ENCODE assay signal across 16 cellular contexts in the genomic region with DNA sequence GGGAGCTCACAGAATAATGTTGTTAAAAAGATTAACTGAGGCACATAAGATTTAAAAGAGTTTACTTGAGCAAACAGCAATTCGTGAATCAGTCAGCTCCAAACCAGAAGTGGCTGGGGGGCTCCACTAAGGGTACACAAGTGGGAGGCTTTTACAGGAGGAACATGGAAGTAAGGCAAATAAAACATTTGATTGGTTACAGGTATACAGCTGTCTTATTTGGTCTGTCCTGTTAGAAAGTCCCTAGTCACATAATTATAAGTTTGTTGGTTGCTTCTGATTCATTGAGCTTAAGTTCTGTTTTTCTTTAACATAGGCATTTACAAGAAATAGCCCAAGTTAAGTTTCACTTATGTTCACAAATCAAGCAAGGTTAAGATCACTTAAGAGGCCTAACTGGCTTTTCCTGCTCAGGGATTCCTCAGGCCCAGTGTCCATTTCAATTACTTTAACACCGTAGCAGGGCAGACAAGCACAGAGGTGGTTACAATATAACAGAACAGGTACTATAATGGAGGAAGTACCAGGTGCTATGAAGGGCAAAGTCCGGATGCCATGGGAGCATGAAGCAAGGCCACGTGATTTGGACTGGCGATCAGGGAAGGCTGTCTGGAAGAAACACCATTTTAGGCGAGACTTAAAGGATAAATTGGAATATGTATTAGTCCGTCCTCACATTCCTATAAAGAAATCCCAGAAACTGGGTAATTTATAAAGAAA. TPM values are rescaled to one million over a fixed set of nuclear protein-coding genes. Genes with fewer than 3 reads are reported as not detected.
DNase-seq lines count a peak whose midpoint lies in the region; ATAC-seq and TF ChIP-seq lines count a peak whose summit lies in the region.
"Had no signal": no experiment of that assay in that cellular context is flagged by ENCODE, and none has a peak within 500 bp of the region (broad histone marks: within the 10 kb centered on the region; RNA-seq: fewer than 3 reads in every experiment).

No MANE protein-coding gene starts in this region.

- DNase-seq in activated CD4-positive, alpha-beta T cell treated with anti-CD3 and anti-CD28 coated beads, Interleukin-2, amount 10 ng/mL, durations not matched to agents 7 days and 5 days, result no peak
- DNase-seq in activated CD4-positive, alpha-beta T cell treated with anti-CD3 and anti-CD28 coated beads for 4 hours, result no peak
- no peak for DNase-seq in activated CD4-positive, alpha-beta memory T cell treated with anti-CD3 and anti-CD28 coated beads for 36 hours
- DNase-seq in kidney tubule cell (ENCODE audit: low spot score) (peak; percentile 33), superior temporal gyrus (ENCODE audit: extremely low spot score) (no peak), upper lobe of left lung (no peak)
- DNase-seq in stimulated activated effector memory CD8-positive, alpha-beta T cell treated with anti-CD3 and anti-CD28 coated beads, Interleukin-12 subunit alpha, Interleukin-12 subunit beta, amount 100 ng/mL, for 72 hours (ENCODE audit: low spot score in 2 of 2), result no peak
- DNase-seq: activated CD4-positive, alpha-beta T cell treated with anti-CD3 and anti-CD28 coated beads, Interleukin-2, amount 50 U/mL, for 4 hours; NCI-H1048; NCI-H2171 treated with DMSO at 0.1 percent for 48 hours had no signal

- peaks cover 14% of the 10 kb centered on the region for H3K4me1 Mint-ChIP-seq in activated CD4-positive, alpha-beta T cell treated with anti-CD3 and anti-CD28 coated beads, Interleukin-2, amount 10 ng/mL, durations not matched to agents 7 days and 5 days
- H3K4me1 Mint-ChIP-seq in activated CD4-positive, alpha-beta memory T cell treated with anti-CD3 and anti-CD28 coated beads for 36 hours (ENCODE audit: low read depth), result no peaks in the 10 kb centered on the region
- no peaks in the 10 kb centered on the region for H3K4me1 Mint-ChIP-seq in stimulated activated effector memory CD8-positive, alpha-beta T cell treated with anti-CD3 and anti-CD28 coated beads, Interleukin-12 subunit alpha, Interleukin-12 subunit beta, amount 100 ng/mL, for 72 hours

- H3K4me3 Mint-ChIP-seq in activated CD4-positive, alpha-beta T cell treated with anti-CD3 and anti-CD28 coated beads, Interleukin-2, amount 10 ng/mL, durations not matched to agents 7 days and 5 days, result no peak overlapping the region
- H3K4me3 Mint-ChIP-seq in activated CD4-positive, alpha-beta memory T cell treated with anti-CD3 and anti-CD28 coated beads for 36 hours, result no peak overlapping the region
- H3K4me3 Mint-ChIP-seq in stimulated activated effector memory CD8-positive, alpha-beta T cell treated with anti-CD3 and anti-CD28 coated beads, Interleukin-12 subunit alpha, Interleukin-12 subunit beta, amount 100 ng/mL, for 72 hours, result no peak overlapping the region
- H3K4me3 Mint-ChIP-seq: CD8-positive, alpha-beta T cell had no signal

- no peak for TF ChIP-seq CTCF in upper lobe of left lung (IDR thresholded peaks at IDR 0.05)

- H3K9me3 ChIP-seq in upper lobe of left lung, result no peaks in the 10 kb centered on the region

- H3K27ac ChIP-seq in upper lobe of left lung, result no peak overlapping the region

- peak overlapping the region; percentile 70 for H3K27ac Mint-ChIP-seq in activated CD4-positive, alpha-beta T cell treated with anti-CD3 and anti-CD28 coated beads, Interleukin-2, amount 10 ng/mL, durations not matched to agents 7 days and 5 days
- peak overlapping the region; percentile 6 for H3K27ac Mint-ChIP-seq in activated CD4-positive, alpha-beta memory T cell treated with anti-CD3 and anti-CD28 coated beads for 36 hours
- H3K27ac Mint-ChIP-seq in stimulated activated effector memory CD8-positive, alpha-beta T cell treated with anti-CD3 and anti-CD28 coated beads, Interleukin-12 subunit alpha, Interleukin-12 subunit beta, amount 100 ng/mL, for 72 hours, result peak overlapping the region; percentile 75
- H3K27ac Mint-ChIP-seq: CD8-positive, alpha-beta T cell had no signal

- no peaks in the 10 kb centered on the region for H3K4me1 ChIP-seq in upper lobe of left lung

- POLR2A ChIA-PET in activated CD4-positive, alpha-beta T cell treated with anti-CD3 and anti-CD28 coated beads, Interleukin-2, amount 10 ng/mL, durations not matched to agents 7 days and 5 days (lab: Charles Lee), result no interaction called here
- POLR2A ChIA-PET in activated CD4-positive, alpha-beta memory T cell treated with anti-CD3 and anti-CD28 coated beads for 36 hours (lab: Charles Lee), result no interaction called here

- no peak for ATAC-seq in stimulated activated effector memory CD8-positive, alpha-beta T cell treated with anti-CD3 and anti-CD28 coated beads, Interleukin-12 subunit alpha, Interleukin-12 subunit beta, amount 100 ng/mL, for 72 hours
- no peak for ATAC-seq in HG03175 (IDR thresholded peaks at IDR 0.05; ENCODE audit: unreplicated experiment)
- no peak for ATAC-seq in upper lobe of left lung (ENCODE audit: low FRiP score in 2 of 2)
- ATAC-seq: CD8-positive, alpha-beta T cell had no signal

- CTCF ChIA-PET in activated CD4-positive, alpha-beta T cell treated with anti-CD3 and anti-CD28 coated beads, Interleukin-2, amount 10 ng/mL, durations not matched to agents 7 days and 5 days (lab: Charles Lee), result interaction anchor here (1.0 to 1.2 kb wide), 2 partner anchors 9 to 11 kb away, joined by 3 to 5 read pairs; no protein-coding TSS in a partner anchor
- CTCF ChIA-PET in activated CD4-positive, alpha-beta memory T cell treated with anti-CD3 and anti-CD28 coated beads for 36 hours (lab: Charles Lee), result no interaction called here

- no peak overlapping the region for H3K4me3 ChIP-seq in upper lobe of left lung

- 78 to 80% methylated on average over 7 of the region's 7 CpGs for WGBS in upper lobe of left lung, 2 donors

- H3K36me3 ChIP-seq in upper lobe of left lung, result no peaks in the 10 kb centered on the region

- no peaks in the 10 kb centered on the region for H3K9me3 Mint-ChIP-seq in activated CD4-positive, alpha-beta T cell treated with anti-CD3 and anti-CD28 coated beads, Interleukin-2, amount 10 ng/mL, durations not matched to agents 7 days and 5 days
- no peaks in the 10 kb centered on the region for H3K9me3 Mint-ChIP-seq in activated CD4-positive, alpha-beta memory T cell treated with anti-CD3 and anti-CD28 coated beads for 36 hours
- no peaks in the 10 kb centered on the region for H3K9me3 Mint-ChIP-seq in stimulated activated effector memory CD8-positive, alpha-beta T cell treated with anti-CD3 and anti-CD28 coated beads, Interleukin-12 subunit alpha, Interleukin-12 subunit beta, amount 100 ng/mL, for 72 hours
- H3K9me3 Mint-ChIP-seq: CD8-positive, alpha-beta T cell had no signal

- TF ChIP-seq EP300 in upper lobe of left lung (IDR thresholded peaks at IDR 0.05), result no peak

- H3K27me3 ChIP-seq in upper lobe of left lung, result no peaks in the 10 kb centered on the region

- intact Hi-C loops in activated CD4-positive, alpha-beta memory T cell treated with anti-CD3 and anti-CD28 coated beads for 36 hours (cut with micrococcal nuclease), result no loop called here

- TF ChIP-seq POLR2A in upper lobe of left lung (IDR thresholded peaks at IDR 0.05), result no peak

- no peaks in the 10 kb centered on the region for H3K36me3 Mint-ChIP-seq in activated CD4-positive, alpha-beta T cell treated with anti-CD3 and anti-CD28 coated beads, Interleukin-2, amount 10 ng/mL, durations not matched to agents 7 days and 5 days (ENCODE audit: low read depth)
- H3K36me3 Mint-ChIP-seq in activated CD4-positive, alpha-beta memory T cell treated with anti-CD3 and anti-CD28 coated beads for 36 hours, result no peaks in the 10 kb centered on the region
- H3K36me3 Mint-ChIP-seq in stimulated activated effector memory CD8-positive, alpha-beta T cell treated with anti-CD3 and anti-CD28 coated beads, Interleukin-12 subunit alpha, Interleukin-12 subunit beta, amount 100 ng/mL, for 72 hours, result no peaks in the 10 kb centered on the region
- H3K36me3 Mint-ChIP-seq: CD8-positive, alpha-beta T cell had no signal

- peaks cover 2% of the 10 kb centered on the region for H3K27me3 Mint-ChIP-seq in activated CD4-positive, alpha-beta T cell treated with anti-CD3 and anti-CD28 coated beads, Interleukin-2, amount 10 ng/mL, durations not matched to agents 7 days and 5 days
- peaks cover 15% of the 10 kb centered on the region for H3K27me3 Mint-ChIP-seq in activated CD4-positive, alpha-beta memory T cell treated with anti-CD3 and anti-CD28 coated beads for 36 hours

RNA-seq across cellular contexts. Expression of gene MYH7, which starts 12.3 kb away (rescaled TPM):
- total RNA-seq in activated CD4-positive, alpha-beta T cell treated with anti-CD3 and anti-CD28 coated beads, Interleukin-2, amount 10 ng/mL, durations not matched to agents 7 days and 5 days, result under 1 TPM; 0.04 to 0.07 TPM
- under 1 TPM in 1 of 2 experiments, not detected in 1; 0.02 TPM for total RNA-seq in activated CD4-positive, alpha-beta memory T cell treated with anti-CD3 and anti-CD28 coated beads for 36 hours
- not detected for total RNA-seq in upper lobe of left lung
- total RNA-seq: CD8-positive, alpha-beta T cell; fibroblast of villous mesenchyme; G401; mesenteric fat pad; osteoblast had no signal

RNA-seq across cellular contexts. Expression of gene NGDN, which starts 21.7 kb away (rescaled TPM):
- 10 to 100 TPM; 46.4 to 47.3 TPM for total RNA-seq in activated CD4-positive, alpha-beta T cell treated with anti-CD3 and anti-CD28 coated beads, Interleukin-2, amount 10 ng/mL, durations not matched to agents 7 days and 5 days
- 10 to 100 TPM; 42.1 to 44.1 TPM for total RNA-seq in activated CD4-positive, alpha-beta memory T cell treated with anti-CD3 and anti-CD28 coated beads for 36 hours
- total RNA-seq in upper lobe of left lung, result 10 to 100 TPM; 25.4 to 42.6 (median 35.5) TPM

RNA-seq across cellular contexts. Expression of gene MYH6, which starts 39.7 kb away (rescaled TPM):
- under 1 TPM; 0.07 to 0.08 TPM for total RNA-seq in activated CD4-positive, alpha-beta T cell treated with anti-CD3 and anti-CD28 coated beads, Interleukin-2, amount 10 ng/mL, durations not matched to agents 7 days and 5 days
- total RNA-seq in activated CD4-positive, alpha-beta memory T cell treated with anti-CD3 and anti-CD28 coated beads for 36 hours, result under 1 TPM in 1 of 2 experiments, not detected in 1; 0.05 TPM
- not detected for total RNA-seq in upper lobe of left lung
- total RNA-seq: CD8-positive, alpha-beta T cell; fibroblast of villous mesenchyme; G401; mesenteric fat pad; osteoblast had no signal

Comparison
In these comparisons a context has a peak if more than half of its experiments do, and no peak if none do; other contexts are left out.
1. H3K27ac Mint-ChIP-seq: peak in every context shown above with its lines; median percentile 75 in stimulated activated effector memory CD8-positive, alpha-beta T cell treated with anti-CD3 and anti-CD28 coated beads, Interleukin-12 subunit alpha, Interleukin-12 subunit beta, amount 100 ng/mL, for 72 hours; 70 in activated CD4-positive, alpha-beta T cell treated with anti-CD3 and anti-CD28 coated beads, Interleukin-2, amount 10 ng/mL, durations not matched to agents 7 days and 5 days; 6 in activated CD4-positive, alpha-beta memory T cell treated with anti-CD3 and anti-CD28 coated beads for 36 hours.